In the genomic region with DNA sequence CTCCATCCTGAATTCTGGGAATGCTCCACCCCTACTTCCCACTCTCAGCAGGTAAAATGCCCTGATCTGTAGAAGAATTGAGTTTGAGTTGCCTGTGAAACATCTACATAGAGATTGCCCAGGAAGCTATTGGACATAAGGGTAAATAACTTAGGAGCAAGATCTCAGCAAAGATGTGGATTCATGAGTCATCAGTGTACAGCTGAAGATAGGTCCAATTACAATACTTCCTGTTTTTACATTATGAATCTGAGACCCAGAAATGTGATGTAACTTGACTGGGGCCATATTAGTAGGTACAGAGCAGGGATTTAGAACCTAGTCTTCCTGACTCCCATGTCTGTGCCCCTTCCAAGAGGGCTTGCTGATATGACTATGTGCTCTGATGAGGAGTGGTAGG, we compare ENCODE assay signal across 17 cellular contexts.
DNase-seq lines count a peak whose midpoint lies in the region; ATAC-seq and TF ChIP-seq lines count a peak whose summit lies in the region.
"Had no signal": no experiment of that assay in that cellular context is flagged by ENCODE, and none has a peak within 500 bp of the region (broad histone marks: within the 10 kb centered on the region; RNA-seq: fewer than 3 reads in every experiment).

No MANE protein-coding gene starts in this region.

- DNase-seq in A172 (ENCODE audit: low spot score) (peak; percentile 29), KBM-7 (peak; percentile 49), SIG-M5 treated with dmso at 0.1 percent for 504 hours (lab: John Stamatoyannopoulos, UW; ENCODE audit: unreplicated experiment) (peak; percentile 72), fibroblast of lung (ENCODE audit: low read depth in 2 of 2) (peak; percentile 68 to 73), mesendoderm (no peak), NCI-H2107 (lab: John Stamatoyannopoulos, UW) (no peak)
- DNase-seq: esophagus squamous epithelium, NCI-H1694 treated with DMSO at 0.1 percent for 48 hours, NCI-H69, posterior cingulate gyrus had no signal

- no peaks in the 10 kb centered on the region for H3K79me1 ChIP-seq in mesendoderm (ENCODE audit: low read length)

- no peak overlapping the region for H3K56ac ChIP-seq in mesendoderm (ENCODE audit: low read length)

- H2BK15ac ChIP-seq in mesendoderm (replicated peaks; ENCODE audit: low read depth): no peak overlapping the region

- H3K4me3 ChIP-seq in fibroblast of lung (replicated peaks in 1 of 4; ENCODE audit: control extremely low read depth in 1 of 4, insufficient read depth in 1 of 4, low read depth in 3 of 4, low read length in 4 of 4) (no peak overlapping the region), mesendoderm (ENCODE audit: low read length) (no peak overlapping the region)
- H3K4me3 ChIP-seq: A549, coronary artery, esophagus squamous epithelium, SJCRH30, thoracic aorta had no signal

- ATAC-seq in GM19023 (IDR thresholded peaks at IDR 0.05; ENCODE audit: unreplicated experiment) (no peak), HG03457 (IDR thresholded peaks at IDR 0.05; ENCODE audit: unreplicated experiment) (no peak)
- ATAC-seq: A549, WTC11 had no signal

- no peak overlapping the region for H2BK5ac ChIP-seq in mesendoderm (ENCODE audit: low read length)

- H4K20me1 ChIP-seq in fibroblast of lung (ENCODE audit: control insufficient read depth, extremely low read depth, insufficient read depth, low read length): no peaks in the 10 kb centered on the region

- no peak overlapping the region for H3K23ac ChIP-seq in mesendoderm (ENCODE audit: low read length)

- H3K4me2 ChIP-seq in fibroblast of lung (ENCODE audit: extremely low read depth, insufficient read depth, low read length): no peak overlapping the region
- no peak overlapping the region for H3K4me2 ChIP-seq in mesendoderm (ENCODE audit: low read length)
- H3K4me2 ChIP-seq: A549 had no signal

- no peak overlapping the region for H2AK5ac ChIP-seq in mesendoderm (ENCODE audit: low read length)

- no peak overlapping the region for H4K8ac ChIP-seq in mesendoderm (ENCODE audit: low read depth, low read length)

- no peaks in the 10 kb centered on the region for H3K9me3 ChIP-seq in fibroblast of lung (ENCODE audit: control insufficient read depth, insufficient read depth, low read depth, low read length)
- H3K9me3 ChIP-seq: A549, esophagus squamous epithelium, SJCRH30, thoracic aorta had no signal

- H3K36me3 ChIP-seq in fibroblast of lung (ENCODE audit: control insufficient read depth, insufficient read depth, low read length): no peaks in the 10 kb centered on the region
- no peaks in the 10 kb centered on the region for H3K36me3 ChIP-seq in mesendoderm (ENCODE audit: control insufficient read depth, insufficient read depth, low read length)
- H3K36me3 ChIP-seq: esophagus squamous epithelium, SJCRH30, thoracic aorta had no signal

- H3K4ac ChIP-seq in mesendoderm (ENCODE audit: low read depth, low read length): no peak overlapping the region

- H4K5ac ChIP-seq in mesendoderm (ENCODE audit: low read length): no peak overlapping the region

- H3K27me3 ChIP-seq in fibroblast of lung (ENCODE audit: control insufficient read depth, insufficient read depth, low read length): no peaks in the 10 kb centered on the region
- no peaks in the 10 kb centered on the region for H3K27me3 ChIP-seq in mesendoderm (ENCODE audit: insufficient read depth, low read length, poor library complexity)
- H3K27me3 ChIP-seq: SJCRH30 had no signal

- H3K79me2 ChIP-seq in fibroblast of lung (ENCODE audit: control insufficient read depth, insufficient read depth, low read length): no peaks in the 10 kb centered on the region
- H3K79me2 ChIP-seq in mesendoderm (ENCODE audit: control insufficient read depth, insufficient read depth, low read length): no peaks in the 10 kb centered on the region

- TF ChIP-seq CTCF in fibroblast of lung (conservative IDR thresholded peaks at IDR 0.05 in 1 of 2, IDR thresholded peaks at IDR 0.05 in 1 of 2; ENCODE audit: low read depth in 1 of 2, low read length in 2 of 2): no peak

- H2AFZ ChIP-seq in fibroblast of lung (ENCODE audit: low read length): no peak overlapping the region

- H3K4me1 ChIP-seq in fibroblast of lung (ENCODE audit: control insufficient read depth, extremely low read depth, insufficient read depth, low read length) (peaks cover 4% of the 10 kb centered on the region), mesendoderm (ENCODE audit: control insufficient read depth, low read depth, low read length) (no peaks in the 10 kb centered on the region)

- in situ Hi-C loops in KBM-7 (cut with MboI; ENCODE audit: low pct_unique_long_range_greater_than_20kb, low sequenced_read_pairs): no loop called here

- H2BK120ac ChIP-seq in mesendoderm (ENCODE audit: low read depth, low read length): no peak overlapping the region

- H3K27ac ChIP-seq in fibroblast of lung (ENCODE audit: insufficient read depth, low read length) (no peak overlapping the region), mesendoderm (ENCODE audit: low read depth, low read length) (no peak overlapping the region)
- H3K27ac ChIP-seq: A549, coronary artery, esophagus squamous epithelium, SJCRH30, thoracic aorta had no signal

- no peak overlapping the region for H3K18ac ChIP-seq in mesendoderm (ENCODE audit: low read length)

- no peak overlapping the region for H3K9ac ChIP-seq in fibroblast of lung (ENCODE audit: insufficient read depth, low read length)
- H3K9ac ChIP-seq in mesendoderm (ENCODE audit: low read length): no peak overlapping the region

Comparison
In these comparisons a context has a peak if more than half of its experiments do, and no peak if none do; other contexts are left out.
1. DNase-seq: peak in A172 (single experiment), KBM-7 (single experiment), SIG-M5 treated with dmso at 0.1 percent for 504 hours (single experiment) and fibroblast of lung (2 of 2); none in mesendoderm (single experiment) and NCI-H2107 (single experiment).